Comparison of ENCODE assay signal across 8 cellular contexts in the genomic region with DNA sequence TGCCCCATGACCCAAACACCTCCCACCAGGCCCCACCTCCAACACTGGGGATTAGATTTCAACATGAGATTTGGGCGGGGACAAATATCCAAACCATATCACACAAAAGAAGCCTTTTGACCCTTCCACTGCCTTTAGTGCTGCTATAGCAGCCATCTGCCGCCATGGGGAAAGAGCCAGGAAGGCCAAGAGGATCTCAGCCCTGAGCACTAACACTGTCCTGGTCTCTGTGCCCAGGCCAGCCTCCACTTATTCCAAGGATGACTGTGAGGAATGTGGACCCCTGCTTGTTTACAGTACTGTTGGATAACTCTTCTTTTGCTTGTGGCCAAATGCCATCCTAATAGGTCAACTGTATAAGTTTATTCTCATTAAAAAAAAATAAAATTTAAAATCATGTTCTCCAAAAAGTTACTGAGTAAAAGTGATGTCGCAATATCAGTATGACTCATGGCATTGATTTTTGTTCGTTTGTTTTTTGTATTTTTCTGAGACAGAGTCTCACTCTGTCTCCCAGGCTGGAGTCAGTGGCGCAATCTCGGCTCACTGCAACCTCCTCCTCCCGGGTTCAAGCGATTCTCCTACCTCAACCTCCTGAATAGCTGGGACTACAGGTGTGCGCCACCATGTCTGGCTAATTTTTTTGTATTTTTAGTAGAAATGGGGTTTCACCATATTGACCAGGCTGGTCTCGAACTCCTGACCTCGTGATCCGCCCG.
DNase-seq lines count a peak whose midpoint lies in the region; TF ChIP-seq lines count a peak whose summit lies in the region.
"Not testable (repeated sequence)": the region's sequence is repeated elsewhere in the genome, so short reads cannot be mapped to it uniquely, and the experiment has no call there.

No MANE protein-coding gene starts in this region.

- not testable (repeated sequence) for TF ChIP-seq POLR2A in NB4 (IDR thresholded peaks at IDR 0.05; ENCODE audit: extremely low read depth, insufficient read length)

- not testable (repeated sequence) for H3K9ac ChIP-seq in liver (ENCODE audit: low read depth in 1 of 2, low read length in 2 of 2); subcutaneous abdominal adipose tissue (ENCODE audit: low read length in 5 of 5)

- WGBS in liver, result 64% methylated on average over 13 of the region's 13 CpGs

- peak overlapping the region in 1 of 2 donors; percentile 54 for H3K27ac ChIP-seq in liver (ENCODE audit: low read depth in 1 of 2, low read length in 2 of 2)
- H3K27ac ChIP-seq in subcutaneous abdominal adipose tissue (ENCODE audit: low read depth, low read length), result peak overlapping the region; percentile 35

- H3K4me1 ChIP-seq in liver (ENCODE audit: control insufficient read depth in 4 of 4, insufficient read depth in 4 of 4, low read length in 3 of 4), result not testable (repeated sequence)
- H3K4me1 ChIP-seq in subcutaneous abdominal adipose tissue (ENCODE audit: control insufficient read depth in 5 of 5, insufficient read depth in 5 of 5, low read length in 5 of 5), result peaks cover 2 to 25% (median 16%) of the 10 kb centered on the region in 5 donors

- DNase-seq in EL, result peak; percentile 43
- DNase-seq in HuH-7 (ENCODE audit: low spot score), result peak; percentile 15
- DNase-seq in NB4 (ENCODE audit: low read depth), result peak; percentile 52
- peak; percentile 60 for DNase-seq in amniotic epithelial cell (ENCODE audit: low read depth)
- DNase-seq in cardiac fibroblast (ENCODE audit: low read depth in 2 of 2), result peak; percentile 46 to 80
- DNase-seq in fibroblast of pulmonary artery (ENCODE audit: low read depth), result peak; percentile 66

- peak in 1 of 2 donors; percentile 14 for TF ChIP-seq RAD21 in liver (IDR thresholded peaks at IDR 0.05)

- H3K9me3 ChIP-seq in liver (ENCODE audit: control insufficient read depth in 4 of 4, low read length in 3 of 4); subcutaneous abdominal adipose tissue (ENCODE audit: control insufficient read depth in 5 of 5, low read length in 5 of 5): not testable (repeated sequence)

- H3K4me3 ChIP-seq in NB4 (ENCODE audit: low read depth, low read length); cardiac fibroblast (replicated peaks in 1 of 2; ENCODE audit: low read depth in 2 of 2, low read length in 2 of 2); fibroblast of pulmonary artery (replicated peaks; ENCODE audit: low read depth, low read length); liver (ENCODE audit: low read depth in 1 of 3, low read length in 3 of 3); subcutaneous abdominal adipose tissue (ENCODE audit: low read depth in 1 of 5, low read length in 5 of 5): not testable (repeated sequence)

- not testable (repeated sequence) for TF ChIP-seq CTCF in NB4 (IDR thresholded peaks at IDR 0.05; ENCODE audit: low read depth, low read length); cardiac fibroblast (IDR thresholded peaks at IDR 0.05; ENCODE audit: low read depth, low read length); fibroblast of pulmonary artery (IDR thresholded peaks at IDR 0.05; ENCODE audit: low read length, missing control alignments); liver (IDR thresholded peaks at IDR 0.05; ENCODE audit: low read depth, low read length, missing input control)

- H3K27me3 ChIP-seq in liver (ENCODE audit: control insufficient read depth in 4 of 4, insufficient read depth in 4 of 4, low read length in 3 of 4); subcutaneous abdominal adipose tissue (ENCODE audit: control insufficient read depth in 5 of 5, insufficient read depth in 4 of 5, low read length in 5 of 5): not testable (repeated sequence)

- H3K36me3 ChIP-seq in liver (ENCODE audit: control insufficient read depth in 4 of 4, insufficient read depth in 3 of 4, low read depth in 1 of 4, low read length in 3 of 4); subcutaneous abdominal adipose tissue (ENCODE audit: control insufficient read depth in 5 of 5, insufficient read depth in 5 of 5, low read length in 5 of 5): not testable (repeated sequence)

TF ChIP-seq in liver, 16 proteins besides CTCF, POLR2A, EP300 and RAD21:
- TF ChIP-seq YY1 (IDR thresholded peaks at IDR 0.05), result peak; percentile 77
- TF ChIP-seq JUND (IDR thresholded peaks at IDR 0.05), result peak; percentile 98 to 99
- TF ChIP-seq, protein P1, sequence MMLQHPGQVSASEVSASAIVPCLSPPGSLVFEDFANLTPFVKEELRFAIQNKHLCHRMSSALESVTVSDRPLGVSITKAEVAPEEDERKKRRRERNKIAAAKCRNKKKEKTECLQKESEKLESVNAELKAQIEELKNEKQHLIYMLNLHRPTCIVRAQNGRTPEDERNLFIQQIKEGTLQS (IDR thresholded peaks at IDR 0.05), result peak; percentile 95
- TF ChIP-seq, protein P2, sequence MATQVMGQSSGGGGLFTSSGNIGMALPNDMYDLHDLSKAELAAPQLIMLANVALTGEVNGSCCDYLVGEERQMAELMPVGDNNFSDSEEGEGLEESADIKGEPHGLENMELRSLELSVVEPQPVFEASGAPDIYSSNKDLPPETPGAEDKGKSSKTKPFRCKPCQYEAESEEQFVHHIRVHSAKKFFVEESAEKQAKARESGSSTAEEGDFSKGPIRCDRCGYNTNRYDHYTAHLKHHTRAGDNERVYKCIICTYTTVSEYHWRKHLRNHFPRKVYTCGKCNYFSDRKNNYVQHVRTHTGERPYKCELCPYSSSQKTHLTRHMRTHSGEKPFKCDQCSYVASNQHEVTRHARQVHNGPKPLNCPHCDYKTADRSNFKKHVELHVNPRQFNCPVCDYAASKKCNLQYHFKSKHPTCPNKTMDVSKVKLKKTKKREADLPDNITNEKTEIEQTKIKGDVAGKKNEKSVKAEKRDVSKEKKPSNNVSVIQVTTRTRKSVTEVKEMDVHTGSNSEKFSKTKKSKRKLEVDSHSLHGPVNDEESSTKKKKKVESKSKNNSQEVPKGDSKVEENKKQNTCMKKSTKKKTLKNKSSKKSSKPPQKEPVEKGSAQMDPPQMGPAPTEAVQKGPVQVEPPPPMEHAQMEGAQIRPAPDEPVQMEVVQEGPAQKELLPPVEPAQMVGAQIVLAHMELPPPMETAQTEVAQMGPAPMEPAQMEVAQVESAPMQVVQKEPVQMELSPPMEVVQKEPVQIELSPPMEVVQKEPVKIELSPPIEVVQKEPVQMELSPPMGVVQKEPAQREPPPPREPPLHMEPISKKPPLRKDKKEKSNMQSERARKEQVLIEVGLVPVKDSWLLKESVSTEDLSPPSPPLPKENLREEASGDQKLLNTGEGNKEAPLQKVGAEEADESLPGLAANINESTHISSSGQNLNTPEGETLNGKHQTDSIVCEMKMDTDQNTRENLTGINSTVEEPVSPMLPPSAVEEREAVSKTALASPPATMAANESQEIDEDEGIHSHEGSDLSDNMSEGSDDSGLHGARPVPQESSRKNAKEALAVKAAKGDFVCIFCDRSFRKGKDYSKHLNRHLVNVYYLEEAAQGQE (IDR thresholded peaks at IDR 0.05), result peak; percentile 14
- TF ChIP-seq HNF4A (conservative IDR thresholded peaks at IDR 0.05), result peak; percentile 25 to 55
- TF ChIP-seq RXRA (IDR thresholded peaks at IDR 0.05), result peak; percentile 7 to 46
TF ChIP-seq in liver: peak in this region for 6; not testable (repeated sequence) for 10.

Comparison
In these comparisons a context has a peak if more than half of its experiments do, and no peak if none do; other contexts are left out.
1. DNase-seq: peak in every context shown above with its lines; median percentile 66 in fibroblast of pulmonary artery; 63 in cardiac fibroblast; 60 in amniotic epithelial cell; 52 in NB4; 43 in EL; 15 in HuH-7.